ENCODE assay signal across 11 cellular contexts in genomic region chr14:28142400-28143015, GRCh38.
DNase-seq lines count a peak whose midpoint lies in the region; ATAC-seq and TF ChIP-seq lines count a peak whose summit lies in the region.
"Had no signal": no experiment of that assay in that cellular context is flagged by ENCODE, and none has a peak within 500 bp of the region (broad histone marks: within the 10 kb centered on the region; RNA-seq: fewer than 3 reads in every experiment).

No MANE protein-coding gene starts in this region.

- H3K79me2 ChIP-seq in H9 (ENCODE audit: insufficient read depth, low read length): no peaks in the 10 kb centered on the region

- H3K27ac Mint-ChIP-seq in H9: no peak overlapping the region
- no peak overlapping the region for H3K27ac Mint-ChIP-seq in activated CD4-positive, alpha-beta memory T cell treated with anti-CD3 and anti-CD28 coated beads, Interleukin-2, amount 10 ng/mL, durations not matched to agents 7 days and 5 days
- no peak overlapping the region for H3K27ac Mint-ChIP-seq in activated CD4-positive, alpha-beta T cell treated with anti-CD3 and anti-CD28 coated beads for 36 hours
- H3K27ac Mint-ChIP-seq: dendritic cell treated with granulocyte-macrophage colony-stimulating factor and Interleukin-4, amounts not matched to agents 40 ng/mL and 50 ng/mL, for 4 days had no signal

- CTCF ChIA-PET in activated CD4-positive, alpha-beta memory T cell treated with anti-CD3 and anti-CD28 coated beads, Interleukin-2, amount 10 ng/mL, durations not matched to agents 7 days and 5 days (lab: Charles Lee): no interaction called here
- CTCF ChIA-PET in activated CD4-positive, alpha-beta T cell treated with anti-CD3 and anti-CD28 coated beads for 36 hours (lab: Charles Lee): no interaction called here

- no peaks in the 10 kb centered on the region; a peak in 1 of 5 replicates for H3K9me3 Mint-ChIP-seq in H9
- peaks cover 10% of the 10 kb centered on the region for H3K9me3 Mint-ChIP-seq in activated CD4-positive, alpha-beta memory T cell treated with anti-CD3 and anti-CD28 coated beads, Interleukin-2, amount 10 ng/mL, durations not matched to agents 7 days and 5 days
- peaks cover 15% of the 10 kb centered on the region for H3K9me3 Mint-ChIP-seq in activated CD4-positive, alpha-beta T cell treated with anti-CD3 and anti-CD28 coated beads for 36 hours (ENCODE audit: low read depth)
- H3K9me3 Mint-ChIP-seq: dendritic cell treated with granulocyte-macrophage colony-stimulating factor and Interleukin-4, amounts not matched to agents 40 ng/mL and 50 ng/mL, for 4 days had no signal

- DNase-seq in H9 (no peak), NCI-H146 treated with DMSO at 0.1 percent for 48 hours (lab: John Stamatoyannopoulos, UW; ENCODE audit: unreplicated experiment) (peak; percentile 79), adipocyte (ENCODE audit: low read depth) (peak; percentile 10), midbrain (lab: John Stamatoyannopoulos, UW) (peak; percentile 61), ecto neural progenitor cell (ENCODE audit: low spot score) (no peak), cardiac septum (ENCODE audit: low spot score) (no peak)
- DNase-seq in activated CD4-positive, alpha-beta memory T cell treated with anti-CD3 and anti-CD28 coated beads, Interleukin-2, amount 10 ng/mL, durations not matched to agents 7 days and 5 days: no peak
- no peak for DNase-seq in activated CD4-positive, alpha-beta T cell treated with anti-CD3 and anti-CD28 coated beads for 36 hours
- DNase-seq: KG1 had no signal

- TF ChIP-seq CTCF in H9 (conservative IDR thresholded peaks at IDR 0.05): peak; percentile 71

- no peak overlapping the region for H2BK5ac ChIP-seq in H9 (ENCODE audit: insufficient read length, low read length)

- H3K9me3 ChIP-seq in H9 (ENCODE audit: control insufficient read depth, low read depth, low read length) (no peaks in the 10 kb centered on the region), adipocyte (ENCODE audit: control insufficient read depth, low read length) (no peaks in the 10 kb centered on the region)
- H3K9me3 ChIP-seq: vagina had no signal

- no peak overlapping the region for H3K14ac ChIP-seq in H9 (ENCODE audit: insufficient read depth, low read length)

- no peaks in the 10 kb centered on the region for H3K36me3 Mint-ChIP-seq in H9 (ENCODE audit: insufficient read depth in 1 of 3, low read depth in 3 of 3)
- H3K36me3 Mint-ChIP-seq in activated CD4-positive, alpha-beta memory T cell treated with anti-CD3 and anti-CD28 coated beads, Interleukin-2, amount 10 ng/mL, durations not matched to agents 7 days and 5 days (ENCODE audit: low read depth): no peaks in the 10 kb centered on the region
- H3K36me3 Mint-ChIP-seq in activated CD4-positive, alpha-beta T cell treated with anti-CD3 and anti-CD28 coated beads for 36 hours (ENCODE audit: low read depth): no peaks in the 10 kb centered on the region

- no peak overlapping the region for H2AFZ ChIP-seq in H9 (ENCODE audit: low read length)

- H2BK120ac ChIP-seq in H9 (ENCODE audit: low read depth, low read length, poor library complexity, severe bottlenecking): no peak overlapping the region

- H3K27me3 ChIP-seq in H9 (ENCODE audit: insufficient read depth, low read length) (no peaks in the 10 kb centered on the region), adipocyte (replicated peaks; ENCODE audit: control insufficient read depth, insufficient read depth, low read length) (no peaks in the 10 kb centered on the region)
- H3K27me3 ChIP-seq: vagina had no signal

- no peak overlapping the region for H3K27ac ChIP-seq in H9 (ENCODE audit: insufficient read length, low read depth, low read length)
- H3K27ac ChIP-seq: vagina had no signal

- H3K56ac ChIP-seq in H9 (ENCODE audit: insufficient read length, low read depth, low read length): no peak overlapping the region

- H2AK5ac ChIP-seq in H9 (ENCODE audit: insufficient read length, low read length): no peak overlapping the region

- no peak overlapping the region for H3K4me3 Mint-ChIP-seq in H9
- H3K4me3 Mint-ChIP-seq in activated CD4-positive, alpha-beta memory T cell treated with anti-CD3 and anti-CD28 coated beads, Interleukin-2, amount 10 ng/mL, durations not matched to agents 7 days and 5 days: no peak overlapping the region
- H3K4me3 Mint-ChIP-seq in activated CD4-positive, alpha-beta T cell treated with anti-CD3 and anti-CD28 coated beads for 36 hours: no peak overlapping the region
- H3K4me3 Mint-ChIP-seq: dendritic cell treated with granulocyte-macrophage colony-stimulating factor and Interleukin-4, amounts not matched to agents 40 ng/mL and 50 ng/mL, for 4 days had no signal

- H3K9ac ChIP-seq in H9 (ENCODE audit: extremely low read depth, insufficient read length, low read length) (no peak overlapping the region), adipocyte (ENCODE audit: low read length) (no peak overlapping the region)

- H3K4me1 ChIP-seq in H9 (ENCODE audit: insufficient read depth, low read length): no peaks in the 10 kb centered on the region
- H3K4me1 ChIP-seq in adipocyte (ENCODE audit: control insufficient read depth, insufficient read depth, low read length): no peaks in the 10 kb centered on the region
- H3K4me1 ChIP-seq: vagina had no signal

- no peak overlapping the region for H2BK12ac ChIP-seq in H9 (ENCODE audit: insufficient read length, low read depth, low read length)

- POLR2A ChIA-PET in activated CD4-positive, alpha-beta memory T cell treated with anti-CD3 and anti-CD28 coated beads, Interleukin-2, amount 10 ng/mL, durations not matched to agents 7 days and 5 days (lab: Charles Lee): no interaction called here
- POLR2A ChIA-PET in activated CD4-positive, alpha-beta T cell treated with anti-CD3 and anti-CD28 coated beads for 36 hours (lab: Charles Lee): no interaction called here

- no peaks in the 10 kb centered on the region for H3K36me3 ChIP-seq in adipocyte (ENCODE audit: control insufficient read depth, insufficient read depth, low read length, severe bottlenecking)
- H3K36me3 ChIP-seq: vagina had no signal

- no peak for ATAC-seq in activated CD4-positive, alpha-beta T cell treated with anti-CD3 and anti-CD28 coated beads for 36 hours

- H3K23me2 ChIP-seq in H9 (ENCODE audit: insufficient read length, low read depth, low read length, poor library complexity, severe bottlenecking): no peaks in the 10 kb centered on the region

- no peaks in the 10 kb centered on the region for H4K20me1 ChIP-seq in H9 (ENCODE audit: control insufficient read depth, insufficient read depth, insufficient read length)

- WGBS in H9 (ENCODE audit: extremely low coverage, insufficient read length, low lambda C conversion rate): no CpG with 5 or more reads among the region's 3 CpGs

- no peak overlapping the region for H4K8ac ChIP-seq in H9 (replicated peaks; ENCODE audit: insufficient read length, low read depth, low read length)

- H3K79me1 ChIP-seq in H9 (ENCODE audit: insufficient read depth, low read depth, low read length, poor library complexity, severe bottlenecking): no peaks in the 10 kb centered on the region

- H2BK20ac ChIP-seq in H9 (ENCODE audit: low read depth, low read length, poor library complexity, severe bottlenecking): no peak overlapping the region

- H3K4me2 ChIP-seq in H9 (ENCODE audit: insufficient read depth, insufficient read length, low read length): no peak overlapping the region

- no peak overlapping the region for H2BK15ac ChIP-seq in H9 (ENCODE audit: low read depth, low read length)

- H3K4me3 ChIP-seq in adipocyte (ENCODE audit: low read length): no peak overlapping the region
- H3K4me3 ChIP-seq: vagina had no signal

- no peak overlapping the region for H4K5ac ChIP-seq in H9 (ENCODE audit: insufficient read length, low read depth, low read length)

- H3K4ac ChIP-seq in H9 (ENCODE audit: low read depth, low read length): no peak overlapping the region

- intact Hi-C loops in cardiac septum (cut with DNase I): no loop called here
- intact Hi-C loops in activated CD4-positive, alpha-beta T cell treated with anti-CD3 and anti-CD28 coated beads for 36 hours (cut with DNase I, micrococcal nuclease): no loop called here

- no peak overlapping the region for H3K23ac ChIP-seq in H9 (ENCODE audit: insufficient read length, low read depth, low read length)

- H3T11ph ChIP-seq in H9 (ENCODE audit: low read length): no peak overlapping the region

- no peak overlapping the region for H3K18ac ChIP-seq in H9 (ENCODE audit: insufficient read length, low read depth, low read length)

- H3K4me1 Mint-ChIP-seq in H9: peaks cover 0 to 2% of the 10 kb centered on the region in 2 experiments; a peak in 1 of 4 replicates
- H3K4me1 Mint-ChIP-seq in activated CD4-positive, alpha-beta memory T cell treated with anti-CD3 and anti-CD28 coated beads, Interleukin-2, amount 10 ng/mL, durations not matched to agents 7 days and 5 days: no peaks in the 10 kb centered on the region
- no peaks in the 10 kb centered on the region for H3K4me1 Mint-ChIP-seq in activated CD4-positive, alpha-beta T cell treated with anti-CD3 and anti-CD28 coated beads for 36 hours

- peaks cover 3% of the 10 kb centered on the region; the same call in 1 of the 2 replicates for H3K27me3 Mint-ChIP-seq in H9 (ENCODE audit: low read depth)
- H3K27me3 Mint-ChIP-seq in activated CD4-positive, alpha-beta memory T cell treated with anti-CD3 and anti-CD28 coated beads, Interleukin-2, amount 10 ng/mL, durations not matched to agents 7 days and 5 days: no peaks in the 10 kb centered on the region
- H3K27me3 Mint-ChIP-seq in activated CD4-positive, alpha-beta T cell treated with anti-CD3 and anti-CD28 coated beads for 36 hours: no peaks in the 10 kb centered on the region
- H3K27me3 Mint-ChIP-seq: dendritic cell treated with granulocyte-macrophage colony-stimulating factor and Interleukin-4, amounts not matched to agents 40 ng/mL and 50 ng/mL, for 4 days had no signal

- H4K91ac ChIP-seq in H9 (ENCODE audit: insufficient read length, low read depth, low read length): no peak overlapping the region

Comparison
In these comparisons a context has a peak if more than half of its experiments do, and no peak if none do; other contexts are left out.
1. DNase-seq: peak in NCI-H146 treated with DMSO at 0.1 percent for 48 hours (single experiment), adipocyte (single experiment) and midbrain (single experiment); none in H9 (single experiment), activated CD4-positive, alpha-beta memory T cell treated with anti-CD3 and anti-CD28 coated beads, Interleukin-2, amount 10 ng/mL, durations not matched to agents 7 days and 5 days (single experiment), ecto neural progenitor cell (single experiment), cardiac septum (single experiment) and activated CD4-positive, alpha-beta T cell treated with anti-CD3 and anti-CD28 coated beads for 36 hours (single experiment).